ENCODE assay signal across 2 cellular contexts in genomic region chr1:147633759-147634158, GRCh38.
TF ChIP-seq lines count a peak whose summit lies in the region.

No MANE protein-coding gene starts in this region.

TF ChIP-seq in HepG2, 621 proteins besides CTCF, POLR2A, EP300 and RAD21:
- TF ChIP-seq THYN1 (CRISPR knock-in tag; IDR thresholded peaks at IDR 0.05; ENCODE audit: borderline replicate concordance, low read depth) (no peak), CEBPB (IDR thresholded peaks at IDR 0.05; ENCODE audit: borderline replicate concordance, low read depth, low read length) (0 out of 2 replicates have a peak, but pooled peaks have one; percentile 31)

TF ChIP-seq in K562, 482 proteins besides CTCF, POLR2A, EP300 and RAD21:
- TF ChIP-seq CAMTA2 (CRISPR knock-in tag; conservative IDR thresholded peaks at IDR 0.05) = no peak
- no peak for TF ChIP-seq DACH1 (IDR thresholded peaks at IDR 0.05; ENCODE audit: partially characterized antibody)
- no peak for TF ChIP-seq CEBPG (CRISPR knock-in tag; IDR thresholded peaks at IDR 0.05)
- TF ChIP-seq CEBPG (tag; conservative IDR thresholded peaks at IDR 0.05 in 1 of 2, IDR thresholded peaks at IDR 0.05 in 1 of 2) = peak in 1 of 2 experiments; percentile 79; a peak in 2 of 4 replicates
- no peak for TF ChIP-seq RBM14 (IDR thresholded peaks at IDR 0.05; ENCODE audit: borderline replicate concordance, insufficient read depth, low read depth, low read length)
- no peak for TF ChIP-seq ZBTB11 (CRISPR knock-in tag; IDR thresholded peaks at IDR 0.05)
- TF ChIP-seq CEBPB (tag; IDR thresholded peaks at IDR 0.05) = peak; percentile 59
